Comparison of ENCODE assay signal across 8 cellular contexts in genomic region chr1:10693497-10694273, GRCh38.
DNase-seq lines count a peak whose midpoint lies in the region; ATAC-seq and TF ChIP-seq lines count a peak whose summit lies in the region.

No MANE protein-coding gene starts in this region.

- peak overlapping the region; percentile 82 for H3K27ac Mint-ChIP-seq in activated CD8-positive, alpha-beta T cell treated with anti-CD3 and anti-CD28 coated beads, Interleukin-2, amount 10 ng/mL, durations not matched to agents 7 days and 5 days

- no peak for TF ChIP-seq POLR2A in NB4 (IDR thresholded peaks at IDR 0.05; ENCODE audit: extremely low read depth, insufficient read length)
- TF ChIP-seq POLR2A in erythroblast (IDR thresholded peaks at IDR 0.05; ENCODE audit: low read length): no peak

- H3K36me3 ChIP-seq in BJ (ENCODE audit: control insufficient read depth, insufficient read depth, low read length) (no peaks in the 10 kb centered on the region), neuron (ENCODE audit: insufficient read depth, low read length) (no peaks in the 10 kb centered on the region)

- H3K27me3 ChIP-seq in BJ (ENCODE audit: control insufficient read depth, insufficient read depth, low read length) (peaks cover 2% of the 10 kb centered on the region), neuron (ENCODE audit: insufficient read depth, low read length) (peaks cover 22% of the 10 kb centered on the region)

- no peak for TF ChIP-seq CTCF in BJ (IDR thresholded peaks at IDR 0.05; ENCODE audit: insufficient read depth, low read depth, low read length)
- TF ChIP-seq CTCF in NB4 (IDR thresholded peaks at IDR 0.05; ENCODE audit: low read depth, low read length): no peak

- H3K4me3 ChIP-seq in BJ (ENCODE audit: low read depth, low read length): peak overlapping the region; percentile 45
- peak overlapping the region; percentile 68 for H3K4me3 ChIP-seq in NB4 (ENCODE audit: low read depth, low read length)
- peak overlapping the region; percentile 57 for H3K4me3 ChIP-seq in neuron (ENCODE audit: low read length)

- peak; percentile 14 for ATAC-seq in GM19467 (IDR thresholded peaks at IDR 0.05; ENCODE audit: unreplicated experiment)
- ATAC-seq in activated CD8-positive, alpha-beta T cell treated with anti-CD3 and anti-CD28 coated beads, Interleukin-2, amount 10 ng/mL, durations not matched to agents 7 days and 5 days: peak; percentile 27

- no peak overlapping the region for H2AFZ ChIP-seq in neuron (ENCODE audit: low read depth, low read length)

- DNase-seq in BJ (ENCODE audit: low read depth): no peak
- peak; percentile 74 for DNase-seq in NB4 (ENCODE audit: low read depth)
- DNase-seq in activated CD8-positive, alpha-beta T cell treated with anti-CD3 and anti-CD28 coated beads, Interleukin-2, amount 10 ng/mL, durations not matched to agents 7 days and 5 days: peak; percentile 60
- DNase-seq in erythroblast (lab: John Stamatoyannopoulos, UW): peak; percentile 51 to 71
- DNase-seq in NCI-H2107 (lab: John Stamatoyannopoulos, UW): no peak
- no peak for DNase-seq in Ammon's horn (ENCODE audit: low spot score)

- H3K27me3 Mint-ChIP-seq in activated CD8-positive, alpha-beta T cell treated with anti-CD3 and anti-CD28 coated beads, Interleukin-2, amount 10 ng/mL, durations not matched to agents 7 days and 5 days (ENCODE audit: low read depth): peaks cover 11% of the 10 kb centered on the region

- H3K9me3 ChIP-seq in neuron (ENCODE audit: low read length): no peaks in the 10 kb centered on the region

- no peaks in the 10 kb centered on the region for H3K9me3 Mint-ChIP-seq in activated CD8-positive, alpha-beta T cell treated with anti-CD3 and anti-CD28 coated beads, Interleukin-2, amount 10 ng/mL, durations not matched to agents 7 days and 5 days (ENCODE audit: insufficient read depth)

- CTCF ChIA-PET in BJ (lab: Yijun Ruan, JAX): no interaction called here
- CTCF ChIA-PET in activated CD8-positive, alpha-beta T cell treated with anti-CD3 and anti-CD28 coated beads, Interleukin-2, amount 10 ng/mL, durations not matched to agents 7 days and 5 days (lab: Charles Lee): interaction anchor here (0.8 to 2.3 kb wide), 6 partner anchors 14 to 264 kb away, joined by 3 to 6 read pairs (median 3); partner anchors contain the start of gene CENPS

- POLR2A ChIA-PET in BJ (lab: Charles Lee): no interaction called here
- POLR2A ChIA-PET in activated CD8-positive, alpha-beta T cell treated with anti-CD3 and anti-CD28 coated beads, Interleukin-2, amount 10 ng/mL, durations not matched to agents 7 days and 5 days (lab: Charles Lee): no interaction called here

- peak overlapping the region; percentile 86 for H3K4me3 Mint-ChIP-seq in activated CD8-positive, alpha-beta T cell treated with anti-CD3 and anti-CD28 coated beads, Interleukin-2, amount 10 ng/mL, durations not matched to agents 7 days and 5 days

- H3K4me1 ChIP-seq in neuron (ENCODE audit: insufficient read depth, low read length): peaks cover 10% of the 10 kb centered on the region

- no peaks in the 10 kb centered on the region for H3K36me3 Mint-ChIP-seq in activated CD8-positive, alpha-beta T cell treated with anti-CD3 and anti-CD28 coated beads, Interleukin-2, amount 10 ng/mL, durations not matched to agents 7 days and 5 days (ENCODE audit: low read depth)

- peaks cover 20% of the 10 kb centered on the region for H3K4me1 Mint-ChIP-seq in activated CD8-positive, alpha-beta T cell treated with anti-CD3 and anti-CD28 coated beads, Interleukin-2, amount 10 ng/mL, durations not matched to agents 7 days and 5 days (ENCODE audit: low read depth)

Comparison
In these comparisons a context has a peak if more than half of its experiments do, and no peak if none do; other contexts are left out.
1. DNase-seq: peak in NB4 (single experiment), activated CD8-positive, alpha-beta T cell treated with anti-CD3 and anti-CD28 coated beads, Interleukin-2, amount 10 ng/mL, durations not matched to agents 7 days and 5 days (single experiment) and erythroblast (2 of 2); none in BJ (single experiment), NCI-H2107 (single experiment) and Ammon's horn (single experiment).
2. Peak in every context shown above with its lines, with median percentiles within 50 percentile points of each other: H3K4me3 ChIP-seq.